ENCODE assay signal across 26 cellular contexts in genomic region chr18:58758606-58759005, GRCh38.
DNase-seq lines count a peak whose midpoint lies in the region; ATAC-seq and TF ChIP-seq lines count a peak whose summit lies in the region.
"Had no signal": no experiment of that assay in that cellular context is flagged by ENCODE, and none has a peak within 500 bp of the region (broad histone marks: within the 10 kb centered on the region; RNA-seq: fewer than 3 reads in every experiment).

No MANE protein-coding gene starts in this region.

- H3K27me3 Mint-ChIP-seq in CD4-positive, CD25-positive, alpha-beta regulatory T cell: peaks cover 13% of the 10 kb centered on the region
- H3K27me3 Mint-ChIP-seq in Calu3 (ENCODE audit: unreplicated experiment) (no peaks in the 10 kb centered on the region), osteocyte (ENCODE audit: unreplicated experiment) (peaks cover 3% of the 10 kb centered on the region)
- H3K27me3 Mint-ChIP-seq: activated naive CD8-positive, alpha-beta T cell treated with anti-CD3 and anti-CD28 coated beads, Interleukin-2, amount 50 U/mL, for 24 hours had no signal

- TF ChIP-seq CTCF in Calu3 (IDR thresholded peaks at IDR 0.05; ENCODE audit: unreplicated experiment) (no peak), esophagus muscularis mucosa (IDR thresholded peaks at IDR 0.05) (no peak), osteocyte (IDR thresholded peaks at IDR 0.05) (no peak)

- H3K9me3 ChIP-seq in CD4-positive, CD25-positive, alpha-beta regulatory T cell (ENCODE audit: control insufficient read depth in 2 of 2, low read length in 2 of 2): no peaks in the 10 kb centered on the region
- H3K9me3 ChIP-seq in esophagus muscularis mucosa: no peaks in the 10 kb centered on the region
- H3K9me3 ChIP-seq: pancreas, Peyer's patch, tibial artery had no signal

- ATAC-seq in CD4-positive, CD25-positive, alpha-beta regulatory T cell (ENCODE audit: low read depth in 2 of 2): no peak
- ATAC-seq: activated CD4-positive, CD25-positive, alpha-beta regulatory T cell treated with anti-CD3 and anti-CD28 coated beads, Interleukin-2, amount 50 U/mL, for 24 hours; activated CD8-positive, alpha-beta T cell treated with anti-CD3 and anti-CD28 coated beads, Interleukin-2, amount 10 ng/mL, durations not matched to agents 7 days and 5 days; activated naive CD8-positive, alpha-beta T cell treated with anti-CD3 and anti-CD28 coated beads, Interleukin-2, amount 50 U/mL, for 24 hours; pancreas had no signal

- no peak overlapping the region for H3K27ac ChIP-seq in CD4-positive, CD25-positive, alpha-beta regulatory T cell (ENCODE audit: insufficient read depth, low read length, poor library complexity, severe bottlenecking)
- no peak overlapping the region for H3K27ac ChIP-seq in esophagus muscularis mucosa (replicated peaks in 1 of 4)
- H3K27ac ChIP-seq: dorsolateral prefrontal cortex, pancreas, Peyer's patch, tibial artery had no signal

- no peak overlapping the region for H3K4me3 ChIP-seq in CD4-positive, CD25-positive, alpha-beta regulatory T cell (ENCODE audit: low read depth, low read length)
- H3K4me3 ChIP-seq in esophagus muscularis mucosa: no peak overlapping the region
- H3K4me3 ChIP-seq: dorsolateral prefrontal cortex, pancreas, Peyer's patch, tibial artery had no signal

- intact Hi-C loops in Calu3 (cut with micrococcal nuclease; ENCODE audit: unreplicated experiment) (no loop called here), esophagus muscularis mucosa (cut with DNase I) (no loop called here)

- no peak for TF ChIP-seq POLR2A in esophagus muscularis mucosa (IDR thresholded peaks at IDR 0.05; ENCODE audit: low read depth)

- 86% methylated on average over 9 of the region's 9 CpGs for WGBS in esophagus muscularis mucosa

- BruUV-seq in Calu3 (replicated peaks; lab: Mats Ljungman, UMichigan): no TSS peak

- peaks cover 5 to 35% (median 27%) of the 10 kb centered on the region in 4 donors for H3K4me1 Mint-ChIP-seq in CD4-positive, CD25-positive, alpha-beta regulatory T cell
- H3K4me1 Mint-ChIP-seq in Calu3 (ENCODE audit: low read depth, unreplicated experiment): peaks cover 9% of the 10 kb centered on the region
- peaks cover 5% of the 10 kb centered on the region for H3K4me1 Mint-ChIP-seq in osteocyte (ENCODE audit: unreplicated experiment)

- peak overlapping the region in 1 of 4 donors; percentile 63 for H3K4me3 Mint-ChIP-seq in CD4-positive, CD25-positive, alpha-beta regulatory T cell
- H3K4me3 Mint-ChIP-seq in Calu3 (ENCODE audit: low read depth, unreplicated experiment) (no peak overlapping the region), osteocyte (ENCODE audit: unreplicated experiment) (no peak overlapping the region)
- H3K4me3 Mint-ChIP-seq: activated CD8-positive, alpha-beta T cell treated with anti-CD3 and anti-CD28 coated beads, Interleukin-2, amount 10 ng/mL, durations not matched to agents 7 days and 5 days; activated naive CD8-positive, alpha-beta T cell treated with anti-CD3 and anti-CD28 coated beads, Interleukin-2, amount 50 U/mL, for 24 hours; CD14-positive monocyte; nephron progenitor cell had no signal

- H3K9me3 Mint-ChIP-seq in CD4-positive, CD25-positive, alpha-beta regulatory T cell: no peaks in the 10 kb centered on the region
- H3K9me3 Mint-ChIP-seq in Calu3 (ENCODE audit: low read depth, unreplicated experiment) (no peaks in the 10 kb centered on the region), osteocyte (ENCODE audit: unreplicated experiment) (no peaks in the 10 kb centered on the region)
- H3K9me3 Mint-ChIP-seq: activated naive CD8-positive, alpha-beta T cell treated with anti-CD3 and anti-CD28 coated beads, Interleukin-2, amount 50 U/mL, for 24 hours; nephron progenitor cell had no signal

- CTCF ChIA-PET in Calu3 (lab: Charles Lee): no interaction called here

- TF ChIP-seq EP300 in esophagus muscularis mucosa (IDR thresholded peaks at IDR 0.05): no peak

- H3K36me3 Mint-ChIP-seq in CD4-positive, CD25-positive, alpha-beta regulatory T cell: no peaks in the 10 kb centered on the region
- H3K36me3 Mint-ChIP-seq in Calu3 (ENCODE audit: insufficient read depth, unreplicated experiment) (peaks cover 9% of the 10 kb centered on the region), osteocyte (ENCODE audit: unreplicated experiment) (no peaks in the 10 kb centered on the region)
- H3K36me3 Mint-ChIP-seq: CD14-positive monocyte had no signal

- H3K27me3 ChIP-seq in CD4-positive, CD25-positive, alpha-beta regulatory T cell (ENCODE audit: control insufficient read depth, insufficient read depth, low read length): no peaks in the 10 kb centered on the region
- peaks cover 0 to 19% (median 0%) of the 10 kb centered on the region in 4 donors for H3K27me3 ChIP-seq in esophagus muscularis mucosa
- H3K27me3 ChIP-seq: pancreas, Peyer's patch had no signal

- no peak for DNase-seq in CD4-positive, CD25-positive, alpha-beta regulatory T cell
- DNase-seq in Calu3: no peak
- peak; percentile 75 for DNase-seq in esophagus muscularis mucosa (ENCODE audit: extremely low spot score)
- peak; percentile 46 for DNase-seq in osteocyte (ENCODE audit: extremely low spot score, unreplicated experiment)
- no peak for DNase-seq in NCI-H2081 (lab: John Stamatoyannopoulos, UW)
- no peak for DNase-seq in amygdala (lab: John Stamatoyannopoulos, UW)
- no peak for DNase-seq in DMS53 treated with DMSO at 0.1 percent for 48 hours (lab: John Stamatoyannopoulos, UW; ENCODE audit: unreplicated experiment)
- DNase-seq: activated effector memory CD4-positive, alpha-beta T cell treated with anti-CD3 and anti-CD28 coated beads, Interleukin-2, amount 50 U/mL, for 16 hours; activated naive CD8-positive, alpha-beta T cell treated with anti-CD3 and anti-CD28 coated beads, Interleukin-2, amount 50 U/mL, for 24 hours; activated T-cell treated with anti-CD3 and anti-CD28 coated beads, Interleukin-2, amount 50 U/mL, for 1 hour; central memory CD4-positive, alpha-beta T cell; dorsolateral prefrontal cortex; IMR-90; NCI-H1048; NCI-H1694; NCI-H446 treated with DMSO at 0.1 percent for 48 hours; NCI-H774; nephron progenitor cell; pancreas; Peyer's patch; SHP77; T-helper 2 cell had no signal

- H3K27ac Mint-ChIP-seq in CD4-positive, CD25-positive, alpha-beta regulatory T cell: peak overlapping the region; percentile 70 to 85 (median 74)
- H3K27ac Mint-ChIP-seq in Calu3 (ENCODE audit: unreplicated experiment): peak overlapping the region; percentile 22
- H3K27ac Mint-ChIP-seq in osteocyte (ENCODE audit: unreplicated experiment): no peak overlapping the region
- H3K27ac Mint-ChIP-seq: activated naive CD8-positive, alpha-beta T cell treated with anti-CD3 and anti-CD28 coated beads, Interleukin-2, amount 50 U/mL, for 24 hours; nephron progenitor cell had no signal

- H3K36me3 ChIP-seq in CD4-positive, CD25-positive, alpha-beta regulatory T cell (ENCODE audit: control insufficient read depth, insufficient read depth, low read length): no peaks in the 10 kb centered on the region
- H3K36me3 ChIP-seq in esophagus muscularis mucosa: no peaks in the 10 kb centered on the region
- H3K36me3 ChIP-seq: pancreas, Peyer's patch, tibial artery had no signal

- peaks cover 8% of the 10 kb centered on the region for H3K4me1 ChIP-seq in CD4-positive, CD25-positive, alpha-beta regulatory T cell (ENCODE audit: control insufficient read depth, insufficient read depth, low read length, poor library complexity, severe bottlenecking)
- H3K4me1 ChIP-seq in esophagus muscularis mucosa: peaks cover 8 to 24% (median 15%) of the 10 kb centered on the region in 4 donors
- H3K4me1 ChIP-seq: tibial artery had no signal

Comparison
In these comparisons a context has a peak if more than half of its experiments do, and no peak if none do; other contexts are left out.
1. DNase-seq: peak in esophagus muscularis mucosa (single experiment) and osteocyte (single experiment); none in CD4-positive, CD25-positive, alpha-beta regulatory T cell (0 of 3), Calu3 (single experiment), NCI-H2081 (0 of 2), amygdala (0 of 56) and DMS53 treated with DMSO at 0.1 percent for 48 hours (single experiment).